In genomic region chr19:19355606-19356139, GRCh38 we compare ENCODE assay signal across 15 cellular contexts. TPM values are rescaled to one million over a fixed set of nuclear protein-coding genes. Genes with fewer than 3 reads are reported as not detected.
DNase-seq lines count a peak whose midpoint lies in the region; ATAC-seq, FAIRE-seq and TF ChIP-seq lines count a peak whose summit lies in the region.
"Had no signal": no experiment of that assay in that cellular context is flagged by ENCODE, and none has a peak within 500 bp of the region (broad histone marks: within the 10 kb centered on the region; RNA-seq: fewer than 3 reads in every experiment).

No MANE protein-coding gene starts in this region.

- H4K8ac ChIP-seq in neuronal stem cell (ENCODE audit: low read depth, low read length), result no peak overlapping the region

- H3K79me1 ChIP-seq in neuronal stem cell (ENCODE audit: low read depth, low read length), result peaks cover 2% of the 10 kb centered on the region

- H3K4me3 ChIP-seq in neuronal stem cell (ENCODE audit: low read length in 2 of 2), result peak overlapping the region in 1 of 2 donors; percentile 50
- no peak overlapping the region for H3K4me3 ChIP-seq in hepatocyte

- FAIRE-seq in GM12892 (lab: Jason Lieb, UNC), result no peak
- FAIRE-seq: G401.6, H1 had no signal

- TF ChIP-seq CTCF in RWPE1 (conservative IDR thresholded peaks at IDR 0.05; ENCODE audit: low read depth), result no peak
- TF ChIP-seq CTCF in hepatocyte (IDR thresholded peaks at IDR 0.05; ENCODE audit: poor library complexity), result no peak

- no peak overlapping the region for H2BK120ac ChIP-seq in neuronal stem cell (ENCODE audit: low read depth, low read length)

- CTCF ChIA-PET in RWPE1 (lab: Yijun Ruan, JAX), result interaction anchor here (0.6 kb wide), 1 partner anchor 160 kb away, joined by 3 read pairs; the partner anchor contains the start of gene TSSK6

- peak overlapping the region; percentile 35 for H2BK5ac ChIP-seq in neuronal stem cell (ENCODE audit: low read length)

- H2BK12ac ChIP-seq in neuronal stem cell (ENCODE audit: low read length), result no peak overlapping the region

- no peak overlapping the region for H4K91ac ChIP-seq in neuronal stem cell (ENCODE audit: low read depth, low read length, poor library complexity)

- H3K9ac ChIP-seq in neuronal stem cell (ENCODE audit: low read depth, low read length, poor library complexity), result no peak overlapping the region

- DNase-seq in GM12892 (ENCODE audit: insufficient read length), result peak; percentile 12
- no peak for DNase-seq in RWPE1 (ENCODE audit: low spot score)
- DNase-seq in neuronal stem cell (ENCODE audit: low spot score), result no peak
- no peak for DNase-seq in germinal center (ENCODE audit: low spot score)
- DNase-seq in hepatocyte (ENCODE audit: low spot score), result no peak
- DNase-seq: C1 segment of cervical spinal cord; Caco-2; CD4-positive, CD25-positive, alpha-beta regulatory T cell; CD8-positive, alpha-beta T cell; DMS153; DND-41; HCEC 1CT had no signal

- H3K9me3 ChIP-seq in neuronal stem cell (replicated peaks in 1 of 2; ENCODE audit: control insufficient read depth in 2 of 2, insufficient read depth in 1 of 2, low read depth in 1 of 2, low read length in 2 of 2) (no peaks in the 10 kb centered on the region), hepatocyte (ENCODE audit: low read depth) (no peaks in the 10 kb centered on the region)
- H3K9me3 ChIP-seq: Caco-2 had no signal

- H2AK5ac ChIP-seq in neuronal stem cell (ENCODE audit: low read depth, low read length), result no peak overlapping the region

- H3K36me3 ChIP-seq in neuronal stem cell (replicated peaks in 1 of 2; ENCODE audit: control insufficient read depth in 2 of 2, insufficient read depth in 2 of 2, low read length in 2 of 2), result peaks cover 44 to 83% of the 10 kb centered on the region in 2 donors
- no peaks in the 10 kb centered on the region for H3K36me3 ChIP-seq in hepatocyte (replicated peaks; ENCODE audit: insufficient read depth, low read depth)

- no peaks in the 10 kb centered on the region for H3K27me3 ChIP-seq in neuronal stem cell (ENCODE audit: control insufficient read depth in 3 of 3, insufficient read depth in 3 of 3, low read depth in 1 of 3, low read length in 3 of 3)
- H3K27me3 ChIP-seq in hepatocyte, result no peaks in the 10 kb centered on the region

- no peak overlapping the region for H3K18ac ChIP-seq in neuronal stem cell (ENCODE audit: low read length)

- no peaks in the 10 kb centered on the region for H3K4me1 ChIP-seq in neuronal stem cell (ENCODE audit: control insufficient read depth in 2 of 2, insufficient read depth in 1 of 2, low read depth in 1 of 2, low read length in 2 of 2)
- H3K4me1 ChIP-seq in hepatocyte (ENCODE audit: insufficient read depth), result no peaks in the 10 kb centered on the region
- H3K4me1 ChIP-seq: Caco-2 had no signal

- H3K4ac ChIP-seq in neuronal stem cell (ENCODE audit: low read length), result no peak overlapping the region

- H3K79me2 ChIP-seq in hepatocyte, result no peaks in the 10 kb centered on the region

- no peak overlapping the region for H3K4me2 ChIP-seq in neuronal stem cell (ENCODE audit: insufficient read depth, low read length, poor library complexity, severe bottlenecking)
- no peak overlapping the region for H3K4me2 ChIP-seq in hepatocyte

- TF ChIP-seq POLR2A in GM12892 (IDR thresholded peaks at IDR 0.05; ENCODE audit: low read depth, low read length), result no peak

- H3K27ac ChIP-seq in RWPE1 (peak overlapping the region; percentile 7; the same call in 1 of the 2 replicates), neuronal stem cell (replicated peaks; ENCODE audit: low read length) (no peak overlapping the region), hepatocyte (no peak overlapping the region)

- no peaks in the 10 kb centered on the region for H4K20me1 ChIP-seq in hepatocyte (ENCODE audit: insufficient read depth, poor library complexity, severe bottlenecking)

- no peak overlapping the region for H3K14ac ChIP-seq in neuronal stem cell (ENCODE audit: low read length)

- no peak overlapping the region for H3K23ac ChIP-seq in neuronal stem cell (ENCODE audit: low read depth, low read length, poor library complexity)

- H2BK15ac ChIP-seq in neuronal stem cell (ENCODE audit: low read length), result no peak overlapping the region

- H3K9me2 ChIP-seq in hepatocyte (replicated peaks; ENCODE audit: insufficient read depth), result no peaks in the 10 kb centered on the region

- no peak for ATAC-seq in HG02623 (IDR thresholded peaks at IDR 0.05; ENCODE audit: unreplicated experiment)
- ATAC-seq: CD8-positive, alpha-beta T cell had no signal

- WGBS in neuronal stem cell (ENCODE audit: extremely low coverage in 2 of 2, insufficient read length in 2 of 2, insufficient replicate concordance in 1 of 2), 2 donors, result no CpG with 5 or more reads among the region's 18 CpGs
- 94% methylated on average over 18 of the region's 18 CpGs for WGBS in hepatocyte (ENCODE audit: low lambda C conversion rate, missing lambda C conversion rate)

- no peak overlapping the region for H2AFZ ChIP-seq in neuronal stem cell (ENCODE audit: low read length)
- H2AFZ ChIP-seq in hepatocyte, result no peak overlapping the region

- POLR2A ChIA-PET in RWPE1 (lab: Yijun Ruan, JAX; ENCODE audit: low non-redundant PET), result no interaction called here

RNA-seq across cellular contexts. Expression of gene MAU2, which starts 35.0 kb away (rescaled TPM):
- 19.7 TPM for polyA plus RNA-seq in GM12892 (2012; ENCODE audit: missing spikeins)
- 17.0 TPM for polyA plus RNA-seq in neuronal stem cell (2013, experiment 1 of 2)
- polyA plus RNA-seq in neuronal stem cell (2013, experiment 2 of 2), result 17.6 TPM
- 21.2 and 31.8 TPM in 2 replicates for total RNA-seq in hepatocyte
- polyA plus RNA-seq in hepatocyte, result 25.3 and 29.0 TPM in 2 replicates

RNA-seq across cellular contexts. Expression of gene SUGP1, which starts 35.4 kb away (rescaled TPM):
- polyA plus RNA-seq in GM12892 (2012; ENCODE audit: missing spikeins), result 21.5 TPM
- 53.3 TPM for polyA plus RNA-seq in neuronal stem cell (2013, experiment 1 of 2)
- polyA plus RNA-seq in neuronal stem cell (2013, experiment 2 of 2), result 55.9 TPM
- 13.1 and 25.8 TPM in 2 replicates for total RNA-seq in hepatocyte
- polyA plus RNA-seq in hepatocyte, result 43.7 and 57.4 TPM in 2 replicates

RNA-seq across cellular contexts. Expression of gene GATAD2A, which starts 49.8 kb away (rescaled TPM):
- 20.5 TPM for polyA plus RNA-seq in GM12892 (2012; ENCODE audit: missing spikeins)
- polyA plus RNA-seq in neuronal stem cell (2013, experiment 1 of 2), result 59.3 TPM
- polyA plus RNA-seq in neuronal stem cell (2013, experiment 2 of 2), result 61.3 TPM
- total RNA-seq in hepatocyte, result 28.0 and 35.7 TPM in 2 replicates
- 31.4 and 35.3 TPM in 2 replicates for polyA plus RNA-seq in hepatocyte
